Comparison of ENCODE assay signal across 20 cellular contexts in the genomic region with DNA sequence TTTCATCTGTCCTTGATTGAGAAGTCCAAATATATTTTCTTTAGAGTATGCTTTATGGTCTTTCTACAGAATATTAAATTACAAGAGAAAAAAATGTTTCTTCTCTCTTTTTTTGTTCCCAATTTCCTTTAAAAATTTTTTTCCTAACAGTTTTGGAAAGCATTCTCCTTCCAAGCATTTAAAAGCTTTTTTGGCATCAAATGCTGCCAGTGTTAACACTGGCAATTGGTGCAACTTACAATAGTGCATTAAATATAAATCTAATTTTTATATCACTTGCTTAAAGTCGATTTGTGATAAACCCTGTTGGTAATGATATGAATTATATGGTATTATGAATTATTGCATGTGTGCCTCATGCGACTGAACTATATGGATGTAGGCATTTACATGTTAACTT.
"Had no signal": no experiment of that assay in that cellular context is flagged by ENCODE, and none has a peak within 500 bp of the region (broad histone marks: within the 10 kb centered on the region; RNA-seq: fewer than 3 reads in every experiment).

No MANE protein-coding gene starts in this region.

- H3K27me3 ChIP-seq: body of pancreas had no signal

- H3K27ac ChIP-seq: body of pancreas, KMS-11, PC-9, SK-N-MC had no signal

- DNase-seq: activated CD4-positive, alpha-beta T cell treated with anti-CD3 and anti-CD28 coated beads for 4 hours; activated CD8-positive, alpha-beta memory T cell treated with anti-CD3 and anti-CD28 coated beads, Interleukin-2, amount 50 U/mL, for 48 hours; activated CD8-positive, alpha-beta T cell treated with anti-CD3 and anti-CD28 coated beads for 36 hours; activated effector memory CD4-positive, alpha-beta T cell treated with Interleukin-2 at 50 U/mL for 16 hours; activated naive CD4-positive, alpha-beta T cell; activated T-cell treated with anti-CD3 and anti-CD28 coated beads, Interleukin-2, amount 50 U/mL, for 1 hour; aorta; body of pancreas; central memory CD4-positive, alpha-beta T cell; NCI-H1105; NCI-H1436; NCI-H1694 treated with DMSO at 0.1 percent for 48 hours; NCI-H2081; NCI-H510A treated with DMSO at 0.1 percent for 48 hours; PC-9; SW 1271 had no signal

- H3K9me3 ChIP-seq: body of pancreas had no signal

- H3K9ac ChIP-seq: KMS-11 had no signal

- H3K4me3 ChIP-seq: body of pancreas, PC-9, SK-N-MC had no signal

- ATAC-seq: activated CD4-positive, CD25-positive, alpha-beta regulatory T cell treated with anti-CD3 and anti-CD28 coated beads, Interleukin-2, amount 50 U/mL, for 24 hours; activated CD8-positive, alpha-beta T cell treated with anti-CD3 and anti-CD28 coated beads for 36 hours; body of pancreas; Right ventricle myocardium inferior had no signal
